9 cellular contexts compared by ENCODE assay signal in the genomic region with DNA sequence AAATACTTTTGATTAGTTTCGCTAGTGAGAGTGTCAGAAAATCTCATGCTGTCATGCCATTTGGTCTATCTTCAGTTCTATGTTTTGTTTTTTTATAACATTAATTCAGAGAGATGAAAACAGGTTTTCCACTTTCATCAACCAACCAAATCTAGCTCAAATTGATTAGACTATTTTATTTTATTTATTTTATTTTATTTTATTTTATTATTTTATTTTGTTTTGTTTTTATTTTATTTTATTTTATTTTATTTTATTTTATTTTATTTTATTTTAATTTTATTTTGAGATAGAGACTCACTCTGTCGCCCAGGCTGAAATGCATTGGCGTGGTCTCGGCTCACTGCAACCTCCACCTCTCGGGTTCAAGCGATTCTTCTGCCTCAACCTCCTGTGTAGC.
"Had no signal": no experiment of that assay in that cellular context is flagged by ENCODE, and none has a peak within 500 bp of the region (broad histone marks: within the 10 kb centered on the region; RNA-seq: fewer than 3 reads in every experiment).

No MANE protein-coding gene starts in this region.

- H3K4me1 ChIP-seq: HAP-1 had no signal

- H3K27ac Mint-ChIP-seq: GM23338, HFFc6 had no signal

- DNase-seq: H7, HFFc6, IMR-90, KG1 had no signal

- FAIRE-seq: HTR-8/SVneo, K562 had no signal

- ATAC-seq: GM23338, HCT116, K562 had no signal

- H3K36me3 ChIP-seq: HAP-1 had no signal

- H3K9me3 ChIP-seq: HAP-1 had no signal

- H3K4me1 Mint-ChIP-seq: GM23338 had no signal

- H3K4me3 ChIP-seq: GM23338, HAP-1, K562 had no signal

- H3K4me3 Mint-ChIP-seq: GM23338, HFFc6 had no signal
